ENCODE assay signal across 19 cellular contexts in genomic region chr2:236464140-236464539, GRCh38.
"Had no signal": no experiment of that assay in that cellular context is flagged by ENCODE, and none has a peak within 500 bp of the region (broad histone marks: within the 10 kb centered on the region; RNA-seq: fewer than 3 reads in every experiment).

No MANE protein-coding gene starts in this region.

- H3K27ac Mint-ChIP-seq: naive thymus-derived CD8-positive, alpha-beta T cell; stimulated activated memory B cell treated with anti-CD40 and anti-IgM and Interleukin-4, amounts not matched to agents 10 μg/mL and 1 μg/mL and 100 μg/mL, for 72 hours had no signal

- H3K4me3 Mint-ChIP-seq: naive thymus-derived CD8-positive, alpha-beta T cell; stimulated activated memory B cell treated with anti-CD40 and anti-IgM and Interleukin-4, amounts not matched to agents 10 μg/mL and 1 μg/mL and 100 μg/mL, for 72 hours; stimulated activated naive CD8-positive, alpha-beta T cell treated with anti-CD3 and anti-CD28 coated beads, Interleukin-15, amount 100 ng/mL, for 72 hours had no signal

- H3K36me3 Mint-ChIP-seq: stimulated activated memory B cell treated with anti-CD40 and anti-IgM and Interleukin-4, amounts not matched to agents 10 μg/mL and 1 μg/mL and 100 μg/mL, for 72 hours had no signal

- H3K4me1 Mint-ChIP-seq: naive thymus-derived CD8-positive, alpha-beta T cell; stimulated activated memory B cell treated with anti-CD40 and anti-IgM and Interleukin-4, amounts not matched to agents 10 μg/mL and 1 μg/mL and 100 μg/mL, for 72 hours; stimulated activated naive CD8-positive, alpha-beta T cell treated with anti-CD3 and anti-CD28 coated beads, Interleukin-15, amount 100 ng/mL, for 72 hours had no signal

- H3K27me3 Mint-ChIP-seq: stimulated activated memory B cell treated with anti-CD40 and anti-IgM and Interleukin-4, amounts not matched to agents 10 μg/mL and 1 μg/mL and 100 μg/mL, for 72 hours; stimulated activated naive CD8-positive, alpha-beta T cell treated with anti-CD3 and anti-CD28 coated beads, Interleukin-15, amount 100 ng/mL, for 72 hours had no signal

- H3K4me3 ChIP-seq: gastrocnemius medialis, mucosa of descending colon, psoas muscle, spleen, testis, tibial nerve, upper lobe of right lung, vagina had no signal

- DNase-seq: dermis blood vessel endothelial cell; gastrocnemius medialis; glutamatergic neuron; islet precursor cell; mammary epithelial cell; mucosa of descending colon; naive thymus-derived CD8-positive, alpha-beta T cell; psoas muscle; retina; spleen; stimulated activated CD4-positive, alpha-beta T cell treated with anti-CD3 and anti-CD28 coated beads, Interleukin-15, amount 100 ng/mL, for 24 hours; stimulated activated CD4-positive, alpha-beta T cell treated with anti-CD3 and anti-CD28 coated beads, Interleukin-1b, Interleukin-23, amount 100 ng/mL, for 48 hours; stimulated activated CD4-positive, alpha-beta T cell treated with anti-CD3 and anti-CD28 coated beads, Interleukin-4, amount 100 ng/mL, for 24 hours; stimulated activated naive CD8-positive, alpha-beta T cell treated with anti-CD3 and anti-CD28 coated beads, Interleukin-15, amount 100 ng/mL, for 72 hours; testis; upper lobe of right lung had no signal
